34 cellular contexts compared by ENCODE assay signal in the genomic region with DNA sequence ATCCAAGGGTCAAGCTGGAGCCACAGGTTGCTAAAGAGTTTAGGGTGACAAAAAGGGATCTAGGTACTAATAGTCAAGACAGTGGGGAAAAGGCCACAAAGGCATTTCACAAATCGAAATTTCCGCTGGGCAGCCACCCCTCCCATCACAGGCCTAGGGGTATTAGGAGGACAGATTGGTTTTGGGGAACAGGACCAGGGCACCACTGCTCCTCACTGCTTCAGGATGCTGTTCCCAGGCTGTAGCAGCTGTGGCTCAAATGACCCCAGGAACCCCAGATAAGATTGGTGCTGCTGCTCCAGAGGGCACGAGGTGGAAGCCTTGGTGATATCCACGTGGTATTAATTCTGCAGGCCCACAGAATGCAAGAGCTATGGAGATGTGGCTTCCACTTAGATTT.
"Had no signal": no experiment of that assay in that cellular context is flagged by ENCODE, and none has a peak within 500 bp of the region (broad histone marks: within the 10 kb centered on the region; RNA-seq: fewer than 3 reads in every experiment).

No MANE protein-coding gene starts in this region.

- H3K4me3 ChIP-seq: MG63 had no signal

- DNase-seq: Karpas-422, Kasumi-1, MG63, MM.1S, MV-4-11, NCI-H1048, NCI-H1092, NCI-H1092 treated with DMSO at 0.1 percent for 48 hours, NCI-H1105, NCI-H1105 treated with DMSO at 0.1 percent for 48 hours, NCI-H1417, NCI-H1417 treated with DMSO at 0.1 percent for 48 hours, NCI-H1436, NCI-H1436 treated with DMSO at 0.1 percent for 48 hours, NCI-H146, NCI-H1694, NCI-H1694 treated with DMSO at 0.1 percent for 48 hours, NCI-H187, NCI-H187 treated with DMSO at 0.1 percent for 48 hours, NCI-H1930, NCI-H2029, NCI-H2029 treated with DMSO at 0.1 percent for 48 hours, NCI-H2081, NCI-H2081 treated with DMSO at 0.1 percent for 48 hours, NCI-H2107, NCI-H2171, NCI-H2171 treated with DMSO at 0.1 percent for 48 hours, NCI-H2227 treated with DMSO at 0.1 percent for 48 hours, NCI-H226, NCI-H345, NCI-H446, NCI-H446 treated with DMSO at 0.1 percent for 48 hours, NCI-H510A, NCI-H510A treated with DMSO at 0.1 percent for 48 hours had no signal

- H3K36me3 ChIP-seq: MG63 had no signal

- H3K27me3 ChIP-seq: MG63 had no signal

- H3K9me3 ChIP-seq: MG63 had no signal
